Comparison of ENCODE assay signal across 9 cellular contexts in the genomic region with DNA sequence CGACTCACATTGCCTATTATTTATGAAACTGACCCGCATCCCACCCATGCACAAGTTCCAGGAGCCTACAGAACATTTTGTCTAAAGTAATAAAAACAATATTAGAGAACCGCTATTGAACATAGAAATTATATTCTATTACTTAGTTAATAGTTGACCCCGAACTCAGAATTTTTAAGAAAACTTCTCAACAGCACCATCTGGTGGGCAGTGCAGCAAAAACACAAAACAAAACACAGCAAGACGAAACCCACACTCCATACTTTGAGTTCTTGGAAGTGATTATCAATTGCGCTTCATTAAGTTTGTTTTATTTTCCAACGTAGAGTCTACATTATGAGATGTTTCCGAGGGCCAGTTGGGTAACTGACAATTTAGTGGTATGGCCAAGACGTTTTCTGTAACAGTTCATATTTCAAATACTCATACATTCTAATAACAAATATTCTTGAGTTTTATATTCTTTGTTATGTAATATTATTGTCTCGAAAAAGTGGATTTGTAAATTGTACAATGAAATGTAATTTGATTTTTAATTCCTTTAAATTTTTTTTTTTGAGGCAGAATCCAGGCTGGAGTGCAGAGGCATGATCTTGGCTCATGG. TPM values are rescaled to one million over a fixed set of nuclear protein-coding genes. Genes with fewer than 3 reads are reported as not detected.
DNase-seq lines count a peak whose midpoint lies in the region; ATAC-seq, FAIRE-seq and TF ChIP-seq lines count a peak whose summit lies in the region.
"Had no signal": no experiment of that assay in that cellular context is flagged by ENCODE, and none has a peak within 500 bp of the region (broad histone marks: within the 10 kb centered on the region; RNA-seq: fewer than 3 reads in every experiment).

No MANE protein-coding gene starts in this region.

- ATAC-seq in HG03439 (IDR thresholded peaks at IDR 0.05; ENCODE audit: unreplicated experiment): no peak

- TF ChIP-seq POLR2A in endothelial cell of umbilical vein (IDR thresholded peaks at IDR 0.05; ENCODE audit: low read depth, low read length): no peak

- no peak overlapping the region for H2AFZ ChIP-seq in endothelial cell of umbilical vein (ENCODE audit: low read depth, low read length)

- no peak overlapping the region for H3K27ac Mint-ChIP-seq in neural crest cell (ENCODE audit: unreplicated experiment)
- H3K27ac Mint-ChIP-seq: CD4-positive, CD25-positive, alpha-beta regulatory T cell had no signal

- peaks cover 3 to 5% of the 10 kb centered on the region in 2 experiments for H3K27me3 ChIP-seq in endothelial cell of umbilical vein (ENCODE audit: control insufficient read depth in 2 of 2, insufficient read depth in 2 of 2, low read length in 2 of 2)

- no peaks in the 10 kb centered on the region for H3K9me3 Mint-ChIP-seq in neural crest cell
- H3K9me3 Mint-ChIP-seq: CD4-positive, CD25-positive, alpha-beta regulatory T cell had no signal

- no peaks in the 10 kb centered on the region for H3K36me3 ChIP-seq in endothelial cell of umbilical vein (ENCODE audit: control insufficient read depth in 2 of 2, extremely low read depth in 1 of 2, insufficient read depth in 2 of 2, low read length in 2 of 2)

- H3K4me2 ChIP-seq in endothelial cell of umbilical vein (ENCODE audit: insufficient read depth, low read length): no peak overlapping the region

- peaks cover 31% of the 10 kb centered on the region for H3K4me1 Mint-ChIP-seq in neural crest cell

- H3K9me1 ChIP-seq in endothelial cell of umbilical vein (replicated peaks; ENCODE audit: control insufficient read depth, extremely low read depth, insufficient read depth, low read length): no peaks in the 10 kb centered on the region

- no peaks in the 10 kb centered on the region for H4K20me1 ChIP-seq in endothelial cell of umbilical vein (replicated peaks; ENCODE audit: control insufficient read depth, extremely low read depth, insufficient read depth, low read length)

- peak; percentile 86 for FAIRE-seq in endothelial cell of umbilical vein (lab: Jason Lieb, UNC)

- H3K9ac ChIP-seq in endothelial cell of umbilical vein (replicated peaks; ENCODE audit: extremely low read depth, insufficient read depth, low read length): no peak overlapping the region

- H3K79me2 ChIP-seq in endothelial cell of umbilical vein (ENCODE audit: control insufficient read depth, insufficient read depth, low read length): no peaks in the 10 kb centered on the region

- dilution Hi-C loops in endothelial cell of umbilical vein (cut with MboI; ENCODE audit: extremely low pct_ligation_motif_present, low sequenced_read_pairs): loop anchor here (25.0 kb wide), 1 partner anchor 315 kb away; no protein-coding TSS in a partner anchor

- no peaks in the 10 kb centered on the region for H3K36me3 Mint-ChIP-seq in neural crest cell (ENCODE audit: low read depth)
- H3K36me3 Mint-ChIP-seq: CD4-positive, CD25-positive, alpha-beta regulatory T cell had no signal

- CTCF ChIA-PET in RWPE1 (lab: Yijun Ruan, JAX): interaction anchor here (0.6 to 0.7 kb wide), 4 partner anchors 20 to 302 kb away, joined by 3 to 4 read pairs (median 3); no protein-coding TSS in a partner anchor
- CTCF ChIA-PET in endothelial cell of umbilical vein (lab: Charles Lee): interaction anchor here (0.8 to 4.9 kb wide), 29 partner anchors 9 to 616 kb away, joined by 3 to 121 read pairs (median 5); a partner anchor contains a TSS

- H3K9me3 ChIP-seq in endothelial cell of umbilical vein (replicated peaks; ENCODE audit: control insufficient read depth, insufficient read depth, low read length): no peaks in the 10 kb centered on the region

- H3K4me3 ChIP-seq in endothelial cell of umbilical vein (replicated peaks in 1 of 3; ENCODE audit: insufficient read depth in 1 of 3, low read depth in 1 of 3, low read length in 3 of 3): no peak overlapping the region

- no peaks in the 10 kb centered on the region for H3K27me3 Mint-ChIP-seq in neural crest cell (ENCODE audit: low read depth)

- intact Hi-C loops in endothelial cell of umbilical vein (cut with micrococcal nuclease): loop anchor here (1.0 kb wide), 3 partner anchors 39 to 302 kb away; no protein-coding TSS in a partner anchor

- POLR2A ChIA-PET in RWPE1 (lab: Yijun Ruan, JAX; ENCODE audit: low non-redundant PET) (no interaction called here), endothelial cell of umbilical vein (lab: Charles Lee) (no interaction called here)

- TF ChIP-seq CTCF in RWPE1 (conservative IDR thresholded peaks at IDR 0.05; ENCODE audit: low read depth) (peak; percentile 71), endothelial cell of umbilical vein (IDR thresholded peaks at IDR 0.05; ENCODE audit: extremely low read depth in 1 of 2, insufficient read depth in 1 of 2, low read depth in 1 of 2, low read length in 2 of 2) (peak; percentile 46 to 60), neural crest cell (conservative IDR thresholded peaks at IDR 0.05) (peak; percentile 86)

- no peaks in the 10 kb centered on the region for H3K4me1 ChIP-seq in endothelial cell of umbilical vein (ENCODE audit: control insufficient read depth, extremely low read depth, insufficient read depth, low read length)

- H3K27ac ChIP-seq in RWPE1: no peak overlapping the region
- H3K27ac ChIP-seq in endothelial cell of umbilical vein (ENCODE audit: insufficient read depth, low read depth, low read length): no peak overlapping the region

- H3K4me3 Mint-ChIP-seq in neural crest cell: no peak overlapping the region
- H3K4me3 Mint-ChIP-seq: CD4-positive, CD25-positive, alpha-beta regulatory T cell had no signal

- DNase-seq in NCI-H146 (lab: John Stamatoyannopoulos, UW): peak; percentile 21
- DNase-seq in NCI-H146 treated with DMSO at 0.1 percent for 48 hours (lab: John Stamatoyannopoulos, UW; ENCODE audit: unreplicated experiment): no peak
- DNase-seq in KG1 (lab: John Stamatoyannopoulos, UW): peak; percentile 53
- DNase-seq in RWPE1 (ENCODE audit: low spot score): peak; percentile 38
- DNase-seq in endothelial cell of umbilical vein (ENCODE audit: low read depth, low spot score): peak; percentile 48
- DNase-seq in neural crest cell (ENCODE audit: low read depth, low spot score): peak; percentile 58
- no peak for DNase-seq in NK-92 treated with Interleukin-12 subunit alpha and Interleukin-12 subunit beta, amount 100 ng/mL, for 24 hours (lab: John Stamatoyannopoulos, UW)

- no TSS peak for BruUV-seq in endothelial cell of umbilical vein (replicated peaks; lab: Mats Ljungman, UMichigan)

TF ChIP-seq in endothelial cell of umbilical vein, 7 proteins besides CTCF, POLR2A, EP300 and RAD21:
- TF ChIP-seq, protein P1, sequence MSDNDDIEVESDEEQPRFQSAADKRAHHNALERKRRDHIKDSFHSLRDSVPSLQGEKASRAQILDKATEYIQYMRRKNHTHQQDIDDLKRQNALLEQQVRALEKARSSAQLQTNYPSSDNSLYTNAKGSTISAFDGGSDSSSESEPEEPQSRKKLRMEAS (IDR thresholded peaks at IDR 0.05; ENCODE audit: insufficient read depth, insufficient read length): no peak
- TF ChIP-seq GATA2 (IDR thresholded peaks at IDR 0.05; ENCODE audit: insufficient read depth, insufficient read length, low read depth, low read length) (no peak), MYC (IDR thresholded peaks at IDR 0.05; ENCODE audit: low read depth, low read length) (no peak), JUN (IDR thresholded peaks at IDR 0.05; ENCODE audit: borderline replicate concordance, insufficient read depth, insufficient read length, low read depth) (no peak), FOS (IDR thresholded peaks at IDR 0.05; ENCODE audit: borderline replicate concordance, insufficient read depth, low read length) (no peak), EZH2 (IDR thresholded peaks at IDR 0.05; ENCODE audit: borderline replicate concordance, low read depth, low read length, severe bottlenecking) (no peak), POLR2AphosphoS5 (IDR thresholded peaks at IDR 0.05; ENCODE audit: insufficient read depth, low read depth, low read length) (no peak)

RNA-seq across cellular contexts. Expression of a gene that starts 24.0 kb away (rescaled TPM):
- total RNA-seq in endothelial cell of umbilical vein: 0.18 and 0.20 TPM in 2 replicates
- 0.06 and 0.08 TPM in 2 replicates for polyA plus RNA-seq in endothelial cell of umbilical vein
- 0.06 and 0.08 TPM in 2 replicates for polyA plus RNA-seq in endothelial cell of umbilical vein (2011; cell fraction: cytosol; rRNA removed)
- polyA plus RNA-seq in endothelial cell of umbilical vein (2011; cell fraction: nucleus; rRNA removed): 0.04 and 0.05 TPM in 2 replicates
- polyA plus RNA-seq in endothelial cell of umbilical vein (2012): 0.04 TPM in 1 of 2 replicates, not detected in the other
- polyA minus RNA-seq in endothelial cell of umbilical vein: 0.32 and 0.42 TPM in 2 replicates
- not detected for polyA minus RNA-seq in endothelial cell of umbilical vein (2011; cell fraction: cytosol; rRNA and poly(A)+ RNA removed)
- 0.14 TPM in 1 of 2 replicates, not detected in the other for polyA minus RNA-seq in endothelial cell of umbilical vein (2011; cell fraction: nucleus; rRNA and poly(A)+ RNA removed)
- 15.9 and 16.1 TPM in 2 replicates for total RNA-seq in neural crest cell
- total RNA-seq: CD4-positive, CD25-positive, alpha-beta regulatory T cell had no signal
- polyA plus RNA-seq: CD4-positive, CD25-positive, alpha-beta regulatory T cell had no signal

Comparison
In these comparisons a context has a peak if more than half of its experiments do, and no peak if none do; other contexts are left out.
1. DNase-seq: peak in NCI-H146 (single experiment), KG1 (single experiment), RWPE1 (single experiment), endothelial cell of umbilical vein (single experiment) and neural crest cell (single experiment); none in NCI-H146 treated with DMSO at 0.1 percent for 48 hours (single experiment) and NK-92 treated with Interleukin-12 subunit alpha and Interleukin-12 subunit beta, amount 100 ng/mL, for 24 hours (single experiment).
2. RNA of a gene that starts 24.0 kb away (total RNA-seq): 15.9 to 16.1 TPM in neural crest cell; 0.18 to 0.20 TPM in endothelial cell of umbilical vein; every median in the first group is over 10 times any median in the second.
3. Peak in every context shown above with its lines, with median percentiles within 50 percentile points of each other: CTCF ChIP-seq.